ENCODE assay signal across 19 cellular contexts in the genomic region with DNA sequence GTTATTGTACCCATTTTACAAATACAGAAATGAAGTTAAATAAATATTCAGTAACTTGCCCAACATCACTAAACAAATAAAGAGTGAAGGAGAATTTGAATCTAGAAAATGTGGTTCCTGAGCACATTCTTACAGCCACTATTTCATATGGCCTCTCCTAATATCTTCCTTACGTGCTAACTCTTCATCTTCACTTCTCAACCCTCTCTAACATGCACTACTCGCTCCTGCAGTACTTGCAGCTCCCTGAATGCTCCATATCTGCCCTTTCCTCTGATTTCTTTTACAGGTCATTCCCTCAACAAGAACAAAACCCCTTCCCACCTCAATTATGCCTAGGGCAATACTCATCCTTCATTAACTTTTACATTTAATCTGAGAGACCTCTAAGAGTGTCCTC.
DNase-seq lines count a peak whose midpoint lies in the region; ATAC-seq, FAIRE-seq and TF ChIP-seq lines count a peak whose summit lies in the region.
"Had no signal": no experiment of that assay in that cellular context is flagged by ENCODE, and none has a peak within 500 bp of the region (broad histone marks: within the 10 kb centered on the region; RNA-seq: fewer than 3 reads in every experiment).

No MANE protein-coding gene starts in this region.

- H3K9me2 ChIP-seq in PC-9 (ENCODE audit: insufficient read depth), result no peaks in the 10 kb centered on the region

- 91 to 100% methylated on average over 1 to 2 of the region's 2 CpGs for WGBS in H1 (ENCODE audit: extremely low coverage in 1 of 2, insufficient coverage in 1 of 2, insufficient read length in 1 of 2, insufficient replicate concordance in 2 of 2, low coverage in 1 of 2, low lambda C conversion rate in 2 of 2, missing lambda C conversion rate in 1 of 2), 2 experiments

- H3K27ac ChIP-seq in ACC112 (ENCODE audit: low read depth, low read length), result no peak overlapping the region
- no peak overlapping the region for H3K27ac ChIP-seq in PC-9
- H3K27ac ChIP-seq in H1 (ENCODE audit: low read depth, low read length), result no peak overlapping the region
- H3K27ac ChIP-seq: SJSA1 had no signal

- H3K9ac ChIP-seq in H1 (replicated peaks in 1 of 4; ENCODE audit: extremely low read depth in 1 of 4, low read depth in 3 of 4, low read length in 3 of 4), result no peak overlapping the region

- H3K14ac ChIP-seq in H1 (ENCODE audit: insufficient read length), result no peak overlapping the region

- no peak overlapping the region for H4K91ac ChIP-seq in H1 (replicated peaks; ENCODE audit: insufficient read length, low read length)

- no peaks in the 10 kb centered on the region for H3K23me2 ChIP-seq in H1 (ENCODE audit: low read depth, low read length)

- DNase-seq in GM12892 (ENCODE audit: insufficient read length), result no peak
- DNase-seq in PC-9, result no peak
- DNase-seq in H1 (ENCODE audit: low read depth in 1 of 2, low spot score in 2 of 2), result no peak
- DNase-seq in left lobe of liver (ENCODE audit: low spot score), result no peak
- DNase-seq in C1 segment of cervical spinal cord (lab: John Stamatoyannopoulos, UW), result no peak
- DNase-seq in NCI-H82 treated with DMSO at 0.1 percent for 48 hours (lab: John Stamatoyannopoulos, UW; ENCODE audit: unreplicated experiment), result no peak
- DNase-seq: H7, KG1, MV-4-11, NCI-H1417 treated with DMSO at 0.1 percent for 48 hours, NCI-H187 treated with DMSO at 0.1 percent for 48 hours, NCI-H2227 treated with DMSO at 0.1 percent for 48 hours, T-helper 9 cell had no signal

- TF ChIP-seq POLR2A in GM12892 (IDR thresholded peaks at IDR 0.05; ENCODE audit: low read depth, low read length) (no peak), H1 (IDR thresholded peaks at IDR 0.05; ENCODE audit: control extremely low read depth in 1 of 2, low read depth in 2 of 2, low read length in 2 of 2) (no peak)

- ATAC-seq in left lobe of liver, result no peak

- no peak overlapping the region for H4K8ac ChIP-seq in H1 (ENCODE audit: extremely low read depth, insufficient read depth, low read length)

- no peak overlapping the region; the same call in 1 of the 2 replicates for H2BK20ac ChIP-seq in H1 (ENCODE audit: low read length)

- H4K5ac ChIP-seq in H1 (ENCODE audit: insufficient read length, low read depth, low read length), result no peak overlapping the region

- no peak for TF ChIP-seq CTCF in PC-9 (conservative IDR thresholded peaks at IDR 0.05)
- no peak for TF ChIP-seq CTCF in H1 (IDR thresholded peaks at IDR 0.05; ENCODE audit: control extremely low read depth in 1 of 3, insufficient read depth in 1 of 3, low read depth in 1 of 3, low read length in 3 of 3)

- H2AK5ac ChIP-seq in H1 (ENCODE audit: low read depth, low read length), result no peak overlapping the region

- no peak overlapping the region for H2BK5ac ChIP-seq in H1 (ENCODE audit: low read depth, low read length)

- peak; percentile 9 for FAIRE-seq in GM12892 (lab: Jason Lieb, UNC)
- FAIRE-seq in H1 (lab: Jason Lieb, UNC), result no peak
- FAIRE-seq: A204.1, G401.6, GM19239, RCC 7860 had no signal

- H3K27me3 ChIP-seq in ACC112 (ENCODE audit: insufficient read depth, low read length) (no peaks in the 10 kb centered on the region), PC-9 (ENCODE audit: insufficient read depth, low read depth) (no peaks in the 10 kb centered on the region), H1 (replicated peaks in 1 of 4; ENCODE audit: control insufficient read depth in 3 of 4, extremely low read depth in 1 of 4, insufficient read depth in 3 of 4, low read length in 3 of 4) (no peaks in the 10 kb centered on the region)
- H3K27me3 ChIP-seq: SJSA1 had no signal

- intact Hi-C loops in PC-9 (cut with micrococcal nuclease; ENCODE audit: unreplicated experiment), result no loop called here

- H3K79me1 ChIP-seq in H1 (ENCODE audit: low read depth, low read length), result no peaks in the 10 kb centered on the region

- H2BK120ac ChIP-seq in H1 (replicated peaks; ENCODE audit: low read depth, low read length), result no peak overlapping the region

- no peak overlapping the region for H3K56ac ChIP-seq in H1 (replicated peaks; ENCODE audit: insufficient read length, low read depth, low read length)

- POLR2A ChIA-PET in PC-9 (lab: Charles Lee; ENCODE audit: unreplicated experiment), result no interaction called here
- POLR2A ChIA-PET in H1 (lab: Charles Lee; ENCODE audit: partially characterized antibody), result no interaction called here

- TF ChIP-seq EP300 in H1 (IDR thresholded peaks at IDR 0.05; ENCODE audit: borderline replicate concordance in 1 of 2, low read depth in 2 of 2, low read length in 2 of 2), result no peak

- CTCF ChIA-PET in PC-9 (lab: Charles Lee) (no interaction called here), H1 (lab: Charles Lee; ENCODE audit: partially characterized antibody) (no interaction called here)

- H3F3A ChIP-seq in PC-9 (ENCODE audit: insufficient read depth, low read depth), result no peaks in the 10 kb centered on the region

- H3K36me3 ChIP-seq in ACC112 (ENCODE audit: insufficient read depth, low read length), result no peaks in the 10 kb centered on the region
- H3K36me3 ChIP-seq in PC-9 (ENCODE audit: low read depth), result no peaks in the 10 kb centered on the region
- H3K36me3 ChIP-seq in H1 (ENCODE audit: control insufficient read depth in 2 of 4, insufficient read depth in 4 of 4, low read length in 3 of 4), result no peaks in the 10 kb centered on the region
- H3K36me3 ChIP-seq: SJSA1 had no signal

- H3K4me1 ChIP-seq in ACC112 (ENCODE audit: control insufficient read depth, insufficient read depth, low read length, unreplicated experiment), result peaks cover 7% of the 10 kb centered on the region
- H3K4me1 ChIP-seq in PC-9 (replicated peaks; ENCODE audit: insufficient read depth), result no peaks in the 10 kb centered on the region
- peaks cover 0 to 9% (median under 1%) of the 10 kb centered on the region in 4 experiments; a peak in 2 of 7 replicates for H3K4me1 ChIP-seq in H1 (replicated peaks in 1 of 4; ENCODE audit: control insufficient read depth in 3 of 4, insufficient read depth in 4 of 4, low read length in 3 of 4)
- H3K4me1 ChIP-seq: SJSA1 had no signal

- no peak overlapping the region; the same call in 1 of the 2 replicates for H2BK12ac ChIP-seq in H1 (ENCODE audit: low read depth, low read length)

- H3K79me2 ChIP-seq in ACC112 (ENCODE audit: control insufficient read depth, insufficient read depth, low read length, unreplicated experiment), result no peaks in the 10 kb centered on the region
- no peaks in the 10 kb centered on the region for H3K79me2 ChIP-seq in PC-9 (ENCODE audit: low read depth)
- H3K79me2 ChIP-seq in H1 (ENCODE audit: control insufficient read depth in 1 of 2, insufficient read depth in 2 of 2, low read length in 2 of 2), result no peaks in the 10 kb centered on the region

- no peak overlapping the region for H3K23ac ChIP-seq in H1 (ENCODE audit: insufficient read length)

- H3K18ac ChIP-seq in H1 (ENCODE audit: extremely low read depth, low read length), result no peak overlapping the region; the same call in 1 of the 2 replicates

- no peak overlapping the region for H3K4me2 ChIP-seq in PC-9
- no peak overlapping the region for H3K4me2 ChIP-seq in H1 (ENCODE audit: insufficient read depth in 1 of 2, low read depth in 2 of 2, low read length in 2 of 2)

- no peaks in the 10 kb centered on the region for H3K9me3 ChIP-seq in PC-9 (ENCODE audit: insufficient read depth, low read depth)
- H3K9me3 ChIP-seq in H1 (ENCODE audit: insufficient read depth in 2 of 2, low read depth in 1 of 2, low read length in 1 of 2), result no peaks in the 10 kb centered on the region
- H3K9me3 ChIP-seq: SJSA1 had no signal

- H2AFZ ChIP-seq in ACC112 (ENCODE audit: low read length, unreplicated experiment) (peak overlapping the region; percentile 40), PC-9 (peak overlapping the region; percentile 70; the same call in 1 of the 2 replicates), H1 (ENCODE audit: low read length) (peak overlapping the region; percentile 57; the same call in 1 of the 2 replicates)

- no peak for TF ChIP-seq RAD21 in H1 (IDR thresholded peaks at IDR 0.05 in 1 of 2, conservative IDR thresholded peaks at IDR 0.05 in 1 of 2; ENCODE audit: low read depth in 2 of 2, low read length in 2 of 2)

- no peaks in the 10 kb centered on the region for H4K20me1 ChIP-seq in PC-9 (ENCODE audit: insufficient read depth)
- H4K20me1 ChIP-seq in H1 (replicated peaks in 1 of 2; ENCODE audit: control insufficient read depth in 1 of 2, insufficient read depth in 2 of 2, low read length in 2 of 2), result no peaks in the 10 kb centered on the region

- no peak overlapping the region for H3K4ac ChIP-seq in H1 (replicated peaks; ENCODE audit: insufficient read length, low read depth, low read length)

- H3K4me3 ChIP-seq in ACC112 (ENCODE audit: low read depth, low read length) (no peak overlapping the region), PC-9 (no peak overlapping the region), H1 (ENCODE audit: extremely low read depth in 1 of 4, insufficient read depth in 2 of 4, low read depth in 3 of 4, low read length in 4 of 4) (no peak overlapping the region)
- H3K4me3 ChIP-seq: SJSA1 had no signal

- H2BK15ac ChIP-seq in H1 (ENCODE audit: low read length), result no peak overlapping the region

- BruUV-seq in PC-9 (replicated peaks; lab: Mats Ljungman, UMichigan), result no TSS peak

TF ChIP-seq in H1, 55 proteins besides CTCF, POLR2A, EP300 and RAD21:
- TF ChIP-seq TCF12 (IDR thresholded peaks at IDR 0.05; ENCODE audit: low read depth, low read length) (no peak), EZH2 (IDR thresholded peaks at IDR 0.05; ENCODE audit: low read depth, low read length, severe bottlenecking) (no peak), POU5F1 (IDR thresholded peaks at IDR 0.05; ENCODE audit: low read depth, low read length) (no peak), TAF7 (optimal IDR thresholded peaks at IDR 0.05; ENCODE audit: borderline replicate concordance, low read depth, low read length) (no peak), SIN3A (conservative IDR thresholded peaks at IDR 0.05 in 1 of 2, IDR thresholded peaks at IDR 0.05 in 1 of 2; ENCODE audit: low read depth in 1 of 2, low read length in 2 of 2) (no peak), SUZ12 (IDR thresholded peaks at IDR 0.05; ENCODE audit: low read length) (no peak), BACH1 (IDR thresholded peaks at IDR 0.05; ENCODE audit: low read length) (no peak), TAF1 (IDR thresholded peaks at IDR 0.05; ENCODE audit: low read depth, low read length) (no peak), HDAC6 (IDR thresholded peaks at IDR 0.05; ENCODE audit: low read depth, low read length) (no peak), CTBP2 (IDR thresholded peaks at IDR 0.05; ENCODE audit: borderline replicate concordance, insufficient read depth, insufficient read length, low read length) (no peak), SP4 (IDR thresholded peaks at IDR 0.05; ENCODE audit: low read length) (no peak), JUN (IDR thresholded peaks at IDR 0.05; ENCODE audit: low read depth, low read length) (no peak), PHF8 (conservative IDR thresholded peaks at IDR 0.05; ENCODE audit: low read depth, low read length) (no peak), SIRT6 (IDR thresholded peaks at IDR 0.05; ENCODE audit: low read length) (no peak)
